Comparison of ENCODE assay signal across 8 cellular contexts in genomic region chr5:95781101-95781583, GRCh38. TPM values are rescaled to one million over a fixed set of nuclear protein-coding genes. Genes with fewer than 3 reads are reported as not detected.
A peak's percentile ranks its signal among the peaks of the same experiment; 100 is the strongest.
DNase-seq lines count a peak whose midpoint lies in the region; FAIRE-seq and TF ChIP-seq lines count a peak whose summit lies in the region.

No MANE protein-coding gene starts in this region.

- no peak for TF ChIP-seq POLR2A in H54 (IDR thresholded peaks at IDR 0.05; ENCODE audit: low read depth, low read length)

- no peaks in the 10 kb centered on the region for H3K36me3 Mint-ChIP-seq in activated naive CD8-positive, alpha-beta T cell
- H3K36me3 Mint-ChIP-seq in type B pancreatic cell: peaks cover 36% of the 10 kb centered on the region

- peaks cover 5% of the 10 kb centered on the region for H3K4me1 Mint-ChIP-seq in activated naive CD8-positive, alpha-beta T cell (ENCODE audit: low read depth)
- peaks cover 7% of the 10 kb centered on the region for H3K4me1 Mint-ChIP-seq in type B pancreatic cell (ENCODE audit: unreplicated experiment)

- peak overlapping the region; percentile 71 for H3K4me3 Mint-ChIP-seq in activated naive CD8-positive, alpha-beta T cell
- peak overlapping the region; percentile 26 for H3K4me3 Mint-ChIP-seq in type B pancreatic cell

- peak; percentile 47 for DNase-seq in GM04503 (ENCODE audit: low read depth)
- peak; percentile 37 for DNase-seq in H54 (ENCODE audit: insufficient read length, low spot score)
- peak; percentile 83 for DNase-seq in LoVo (ENCODE audit: low spot score)
- DNase-seq in SKM-1 treated with dmso at 0.1 percent for 144 hours (lab: John Stamatoyannopoulos, UW; ENCODE audit: unreplicated experiment): peak; percentile 57
- DNase-seq in cardiac septum (ENCODE audit: low spot score): peak; percentile 91
- DNase-seq in posterior vena cava (ENCODE audit: low spot score): peak; percentile 89
- DNase-seq in type B pancreatic cell (ENCODE audit: extremely low spot score, unreplicated experiment): no peak

- no peak overlapping the region for H3K27ac Mint-ChIP-seq in activated naive CD8-positive, alpha-beta T cell
- peak overlapping the region; percentile 42 for H3K27ac Mint-ChIP-seq in type B pancreatic cell

- no peaks in the 10 kb centered on the region for H3K9me3 Mint-ChIP-seq in activated naive CD8-positive, alpha-beta T cell (ENCODE audit: low read depth)
- H3K9me3 Mint-ChIP-seq in type B pancreatic cell: no peaks in the 10 kb centered on the region

- peak; percentile 75 for FAIRE-seq in H54 (lab: Jason Lieb, UNC)

- no peaks in the 10 kb centered on the region for H3K27me3 Mint-ChIP-seq in activated naive CD8-positive, alpha-beta T cell
- no peaks in the 10 kb centered on the region for H3K27me3 Mint-ChIP-seq in type B pancreatic cell

- TF ChIP-seq CTCF in type B pancreatic cell (conservative IDR thresholded peaks at IDR 0.05): peak; percentile 89

- intact Hi-C loops in cardiac septum (cut with DNase I): loop anchor here (1.0 to 5.0 kb wide), 3 partner anchors 66 to 134 kb away; partner anchors contain the start of gene RFESD
- intact Hi-C loops in posterior vena cava (cut with DNase I): loop anchor here (1.0 to 2.0 kb wide), 2 partner anchors 65 to 66 kb away; no protein-coding TSS in a partner anchor

RNA-seq across cellular contexts. Expression of gene GLRX, which starts 41.4 kb away (rescaled TPM):
- 119 TPM for total RNA-seq in cardiac septum
- 10 to 100 TPM; 31.0 to 52.5 TPM for total RNA-seq in posterior vena cava
- total RNA-seq in type B pancreatic cell (ENCODE audit: low replicate concordance): 17.8 and 18.7 TPM in 2 replicates

RNA-seq across cellular contexts. Expression of gene RHOBTB3, which starts 50.0 kb away (rescaled TPM):
- 79.0 TPM for total RNA-seq in cardiac septum
- 10 to 100 TPM; 40.2 to 55.7 TPM for total RNA-seq in posterior vena cava
- total RNA-seq in type B pancreatic cell (ENCODE audit: low replicate concordance): 41.7 and 76.3 TPM in 2 replicates
